Comparison of ENCODE assay signal across 18 cellular contexts in genomic region chr5:39451293-39451692, GRCh38. TPM values are rescaled to one million over a fixed set of nuclear protein-coding genes. Genes with fewer than 3 reads are reported as not detected.
A peak's percentile ranks its signal among the peaks of the same experiment; 100 is the strongest.
DNase-seq lines count a peak whose midpoint lies in the region; ATAC-seq, FAIRE-seq and TF ChIP-seq lines count a peak whose summit lies in the region.
"Had no signal": no experiment of that assay in that cellular context is flagged by ENCODE, and none has a peak within 500 bp of the region (broad histone marks: within the 10 kb centered on the region; RNA-seq: fewer than 3 reads in every experiment).

No MANE protein-coding gene starts in this region.

- no peak overlapping the region for H3K4me3 ChIP-seq in HEK293 (ENCODE audit: low read depth, low read length)
- H3K4me3 ChIP-seq in pancreas, result no peak overlapping the region
- no peak overlapping the region for H3K4me3 ChIP-seq in lower lobe of right lung
- H3K4me3 ChIP-seq: HAP-1, K562 had no signal

- 23 to 27% methylated on average over 1 of the region's 1 CpG for WGBS in pancreas, 2 donors

- H3K9me3 ChIP-seq in HEK293 (ENCODE audit: control insufficient read depth, insufficient read depth, low read depth, low read length) (no peaks in the 10 kb centered on the region), pancreas (no peaks in the 10 kb centered on the region), lower lobe of right lung (no peaks in the 10 kb centered on the region), T-helper 17 cell (ENCODE audit: control insufficient read depth, low read length, poor library complexity, severe bottlenecking) (no peaks in the 10 kb centered on the region)
- H3K9me3 ChIP-seq: Caco-2, HAP-1 had no signal

- CTCF ChIA-PET in HEK293 (lab: Yijun Ruan, JAX), result interaction anchor here (0.6 to 0.7 kb wide), 2 partner anchors 26 to 75 kb away, joined by 3 to 4 read pairs; partner anchors contain the start of gene DAB2
- CTCF ChIA-PET in activated CD8-positive, alpha-beta T cell treated with anti-CD3 and anti-CD28 coated beads for 36 hours (lab: Charles Lee), result interaction anchor here (1.8 kb wide), 2 partner anchors 26 to 96 kb away, joined by 4 to 8 read pairs; partner anchors contain the start of gene DAB2

- TF ChIP-seq CTCF in HEK293 (tag by site-specific recombination; IDR thresholded peaks at IDR 0.05) (no peak), pancreas (IDR thresholded peaks at IDR 0.05) (no peak), lower lobe of right lung (IDR thresholded peaks at IDR 0.05) (no peak)
- no peak for TF ChIP-seq CTCF in activated CD8-positive, alpha-beta T cell treated with anti-CD3 and anti-CD28 coated beads for 36 hours (IDR thresholded peaks at IDR 0.05)

- H3K27me3 Mint-ChIP-seq in activated CD8-positive, alpha-beta T cell treated with anti-CD3 and anti-CD28 coated beads for 36 hours, result peaks cover 8% of the 10 kb centered on the region
- H3K27me3 Mint-ChIP-seq in T-helper 17 cell, result peaks cover 25% of the 10 kb centered on the region

- no peaks in the 10 kb centered on the region for H3K4me1 Mint-ChIP-seq in activated CD8-positive, alpha-beta T cell treated with anti-CD3 and anti-CD28 coated beads for 36 hours (ENCODE audit: low read depth)
- no peaks in the 10 kb centered on the region for H3K4me1 Mint-ChIP-seq in T-helper 17 cell

- DNase-seq in NCI-H526 treated with DMSO at 0.1 percent for 48 hours (lab: John Stamatoyannopoulos, UW) (peak; percentile 56), left colon (no peak), pancreas (no peak), lower lobe of right lung (no peak), T-helper 17 cell (no peak)
- no peak for DNase-seq in activated CD8-positive, alpha-beta T cell treated with anti-CD3 and anti-CD28 coated beads for 36 hours
- DNase-seq: AML-193; Caco-2; CD4-positive, alpha-beta T cell; GDM1 had no signal

- FAIRE-seq in pancreas (lab: Jason Lieb, UNC), result peak; percentile 9
- FAIRE-seq: D721Med, H1, K562 had no signal

- H3K36me3 ChIP-seq in HEK293 (ENCODE audit: control insufficient read depth in 2 of 2, insufficient read depth in 1 of 2, low read length in 2 of 2) (no peaks in the 10 kb centered on the region), pancreas (no peaks in the 10 kb centered on the region), lower lobe of right lung (no peaks in the 10 kb centered on the region)
- H3K36me3 ChIP-seq: HAP-1 had no signal

- H3K27ac ChIP-seq in HEK293 (ENCODE audit: extremely low read depth, low read depth, low read length) (no peak overlapping the region), pancreas (no peak overlapping the region), lower lobe of right lung (no peak overlapping the region)
- H3K27ac ChIP-seq: C4-2B, HL-60 had no signal

- H3K4me3 Mint-ChIP-seq in activated CD8-positive, alpha-beta T cell treated with anti-CD3 and anti-CD28 coated beads for 36 hours, result no peak overlapping the region
- no peak overlapping the region for H3K4me3 Mint-ChIP-seq in T-helper 17 cell
- H3K4me3 Mint-ChIP-seq: CD4-positive, alpha-beta T cell had no signal

- intact Hi-C loops in left colon (cut with DNase I, micrococcal nuclease), result no loop called here
- intact Hi-C loops in pancreas (cut with DNase I), result no loop called here
- intact Hi-C loops in lower lobe of right lung (cut with DNase I), result no loop called here
- intact Hi-C loops in activated CD8-positive, alpha-beta T cell treated with anti-CD3 and anti-CD28 coated beads for 36 hours (cut with micrococcal nuclease), result no loop called here

- H3K36me3 Mint-ChIP-seq in activated CD8-positive, alpha-beta T cell treated with anti-CD3 and anti-CD28 coated beads for 36 hours (ENCODE audit: low read depth), result no peaks in the 10 kb centered on the region
- no peaks in the 10 kb centered on the region for H3K36me3 Mint-ChIP-seq in T-helper 17 cell (ENCODE audit: low read depth)

- H3K27ac Mint-ChIP-seq in activated CD8-positive, alpha-beta T cell treated with anti-CD3 and anti-CD28 coated beads for 36 hours, result no peak overlapping the region
- no peak overlapping the region for H3K27ac Mint-ChIP-seq in T-helper 17 cell
- H3K27ac Mint-ChIP-seq: CD4-positive, alpha-beta T cell had no signal

- peak; percentile 72 for ATAC-seq in left colon
- ATAC-seq in pancreas, result no peak
- no peak for ATAC-seq in lower lobe of right lung
- ATAC-seq in activated CD8-positive, alpha-beta T cell treated with anti-CD3 and anti-CD28 coated beads for 36 hours, result no peak
- ATAC-seq in T-helper 17 cell, result no peak
- ATAC-seq in GM21390 (IDR thresholded peaks at IDR 0.05; ENCODE audit: unreplicated experiment), result no peak
- ATAC-seq: K562 had no signal

- POLR2A ChIA-PET in HEK293 (lab: Yijun Ruan, JAX), result no interaction called here
- POLR2A ChIA-PET in activated CD8-positive, alpha-beta T cell treated with anti-CD3 and anti-CD28 coated beads for 36 hours (lab: Charles Lee), result no interaction called here

- H3K27me3 ChIP-seq in pancreas, result no peaks in the 10 kb centered on the region
- H3K27me3 ChIP-seq in lower lobe of right lung (ENCODE audit: low read depth), result no peaks in the 10 kb centered on the region

- no peaks in the 10 kb centered on the region for H3K4me1 ChIP-seq in HEK293 (ENCODE audit: control insufficient read depth, insufficient read depth, low read length)
- no peaks in the 10 kb centered on the region for H3K4me1 ChIP-seq in pancreas
- H3K4me1 ChIP-seq in lower lobe of right lung, result no peaks in the 10 kb centered on the region

- H3K9me3 Mint-ChIP-seq in activated CD8-positive, alpha-beta T cell treated with anti-CD3 and anti-CD28 coated beads for 36 hours, result no peaks in the 10 kb centered on the region
- H3K9me3 Mint-ChIP-seq: CD4-positive, alpha-beta T cell had no signal

TF ChIP-seq in HEK293, 187 proteins besides CTCF, POLR2A, EP300 and RAD21:
- no peak for TF ChIP-seq ATF2 (tag by site-specific recombination; IDR thresholded peaks at IDR 0.05; ENCODE audit: low read depth)
- TF ChIP-seq ZSCAN4 (tag by site-specific recombination; IDR thresholded peaks at IDR 0.05), result peak; percentile 54; the same call in 1 of the 2 replicates

RNA-seq across cellular contexts. Expression of gene DAB2, which starts 26.5 kb away (rescaled TPM):
- total RNA-seq in left colon (10 to 100 TPM; 38.5 to 61.6 TPM), pancreas (10 to 100 TPM; 18.6 to 53.3 (median 29.6) TPM), lower lobe of right lung (164 TPM), T-helper 17 cell (10 to 100 TPM in 1 of 2 donors, 1 to 10 TPM in 1; 1.9 to 37.2 TPM)
- 10 to 100 TPM; 12.0 to 28.4 TPM for polyA plus RNA-seq in pancreas
- total RNA-seq in activated CD8-positive, alpha-beta T cell treated with anti-CD3 and anti-CD28 coated beads for 36 hours, result under 1 TPM in 1 of 2 experiments, not detected in 1; 0.16 TPM
